1 cellular context compared by ENCODE assay signal in the genomic region with DNA sequence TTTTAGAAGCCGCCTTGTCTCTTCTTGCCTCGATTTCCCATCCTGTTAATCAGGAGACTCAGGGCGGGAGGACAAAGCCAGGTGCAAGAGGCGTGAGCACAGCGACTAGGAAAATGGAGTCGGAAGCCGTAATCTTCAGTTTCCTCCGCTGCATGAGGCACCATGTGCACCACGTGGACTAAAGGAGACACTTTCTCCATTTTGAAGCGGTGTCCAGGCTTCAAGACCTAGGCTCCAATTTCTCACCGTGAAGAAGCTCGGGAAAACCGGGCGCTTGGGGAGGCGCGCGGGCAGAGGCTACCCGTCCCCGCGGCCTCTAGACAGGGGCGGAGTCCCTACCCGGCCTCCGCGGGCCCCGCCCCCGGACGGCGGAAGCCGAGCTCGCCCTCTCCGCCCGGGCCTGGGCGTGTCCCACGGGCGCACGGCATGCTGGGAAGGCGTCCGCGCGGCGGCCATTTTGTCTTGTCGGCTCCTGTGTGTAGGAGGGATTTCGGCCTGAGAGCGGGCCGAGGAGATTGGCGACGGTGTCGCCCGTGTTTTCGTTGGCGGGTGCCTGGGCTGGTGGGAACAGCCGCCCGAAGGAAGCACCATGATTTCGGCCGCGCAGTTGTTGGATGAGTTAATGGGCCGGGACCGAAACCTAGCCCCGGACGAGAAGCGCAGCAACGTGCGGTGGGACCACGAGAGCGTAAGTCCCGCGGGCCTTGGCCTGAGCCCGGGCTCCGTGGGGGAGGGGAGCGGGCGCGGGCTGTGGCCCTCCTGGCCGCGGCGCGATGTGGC.
A peak's percentile ranks its signal among the peaks of the same experiment; 100 is the strongest.
TF ChIP-seq lines count a peak whose summit lies in the region.

Gene LUC7L3 (plus strand): TSS at position 460 of the 780 bp plus-strand sequence. CDS start 130 bp downstream, at position 590.

TF ChIP-seq in GM12878, 131 proteins besides CTCF, POLR2A, EP300 and RAD21 (continues in another document):
- TF ChIP-seq ZBTB4 (CRISPR knock-in tag; IDR thresholded peaks at IDR 0.05) (no peak), ZNF24 (IDR thresholded peaks at IDR 0.05) (no peak), TBL1XR1 (IDR thresholded peaks at IDR 0.05; ENCODE audit: low read depth, low read length) (no peak; the same call in 1 of the 2 replicates), CREM (IDR thresholded peaks at IDR 0.05; ENCODE audit: low read depth) (peak; percentile 66; the same call in 1 of the 2 replicates), CEBPZ (IDR thresholded peaks at IDR 0.05; ENCODE audit: low read depth, low read length) (no peak), BMI1 (IDR thresholded peaks at IDR 0.05; ENCODE audit: borderline replicate concordance) (no peak), RB1 (IDR thresholded peaks at IDR 0.05; ENCODE audit: borderline replicate concordance) (peak; percentile 87), ZZZ3 (IDR thresholded peaks at IDR 0.05; ENCODE audit: control insufficient read depth, insufficient read length, low read depth) (no peak), TCF12 (IDR thresholded peaks at IDR 0.05; ENCODE audit: low read depth, low read length) (no peak), NKRF (conservative IDR thresholded peaks at IDR 0.05) (peak; percentile 59), KAT2A (conservative IDR thresholded peaks at IDR 0.05; ENCODE audit: control insufficient read depth, low read depth, low read length) (no peak), SPI1 (IDR thresholded peaks at IDR 0.05; ENCODE audit: borderline replicate concordance, insufficient read depth, low read depth, low read length) (no peak), KDM1A (IDR thresholded peaks at IDR 0.05; ENCODE audit: borderline replicate concordance) (no peak), FOXK2 (IDR thresholded peaks at IDR 0.05) (no peak), GABPA (IDR thresholded peaks at IDR 0.05; ENCODE audit: low read depth) (no peak), YY1 (IDR thresholded peaks at IDR 0.05; ENCODE audit: low read depth, low read length) (peak; percentile 97), NR2F1 (conservative IDR thresholded peaks at IDR 0.05) (peak; percentile 32; the same call in 1 of the 2 replicates), RFX5 (IDR thresholded peaks at IDR 0.05; ENCODE audit: low read depth, low read length) (no peak), SMAD1 (IDR thresholded peaks at IDR 0.05; ENCODE audit: low read depth, partially characterized antibody) (no peak), DPF2 (IDR thresholded peaks at IDR 0.05) (peak; percentile 58; the same call in 1 of the 2 replicates), HDGF (IDR thresholded peaks at IDR 0.05) (no peak), IRF3 (IDR thresholded peaks at IDR 0.05) (no peak), EGR1 (IDR thresholded peaks at IDR 0.05; ENCODE audit: borderline replicate concordance in 1 of 2, low read depth in 2 of 2, low read length in 2 of 2) (peak in 1 of 2 experiments; percentile 84; a peak in 2 of 3 replicates), POU2F2 (IDR thresholded peaks at IDR 0.05; ENCODE audit: borderline replicate concordance, low read depth, low read length) (peak; percentile 62; the same call in 1 of the 3 replicates), RUNX3 (IDR thresholded peaks at IDR 0.05; ENCODE audit: low read length) (peak; percentile 20), CHD4 (IDR thresholded peaks at IDR 0.05) (no peak), CEBPB (IDR thresholded peaks at IDR 0.05; ENCODE audit: borderline replicate concordance in 1 of 2, low read depth in 2 of 2, low read length in 2 of 2) (no peak), ATF7 (IDR thresholded peaks at IDR 0.05; ENCODE audit: low read depth) (no peak), ESRRA (IDR thresholded peaks at IDR 0.05; ENCODE audit: low read length) (no peak), NRF1 (conservative IDR thresholded peaks at IDR 0.05; ENCODE audit: low read depth, low read length) (no peak), MTA3 (IDR thresholded peaks at IDR 0.05; ENCODE audit: borderline replicate concordance, low read length) (no peak; the same call in 1 of the 2 replicates), MEF2A (IDR thresholded peaks at IDR 0.05; ENCODE audit: insufficient read depth, low read depth, low read length) (no peak), IKZF2 (IDR thresholded peaks at IDR 0.05) (peak; percentile 46 to 59; a peak in 2 of 4 replicates), E2F8 (IDR thresholded peaks at IDR 0.05; ENCODE audit: low read depth, partially characterized antibody) (no peak), TCF7 (IDR thresholded peaks at IDR 0.05; ENCODE audit: borderline replicate concordance) (no peak), MXI1 (IDR thresholded peaks at IDR 0.05; ENCODE audit: low read depth, low read length) (peak; percentile 82), ZNF217 (IDR thresholded peaks at IDR 0.05) (no peak), EED (IDR thresholded peaks at IDR 0.05; ENCODE audit: low read depth) (no peak; the same call in 1 of the 2 replicates), FOXM1 (IDR thresholded peaks at IDR 0.05; ENCODE audit: low read depth, low read length) (0 out of 2 replicates have a peak, but pooled peaks have one; percentile 8), NFYA (IDR thresholded peaks at IDR 0.05; ENCODE audit: borderline replicate concordance, low read depth, low read length) (no peak), PAX8 (IDR thresholded peaks at IDR 0.05) (no peak), NFIC (IDR thresholded peaks at IDR 0.05; ENCODE audit: low read depth, low read length) (no peak), POLR2AphosphoS5 (IDR thresholded peaks at IDR 0.05; ENCODE audit: low read length) (peak; percentile 97), RELA (IDR thresholded peaks at IDR 0.05; ENCODE audit: borderline replicate concordance, partially characterized antibody) (no peak)
- TF ChIP-seq, protein P1, sequence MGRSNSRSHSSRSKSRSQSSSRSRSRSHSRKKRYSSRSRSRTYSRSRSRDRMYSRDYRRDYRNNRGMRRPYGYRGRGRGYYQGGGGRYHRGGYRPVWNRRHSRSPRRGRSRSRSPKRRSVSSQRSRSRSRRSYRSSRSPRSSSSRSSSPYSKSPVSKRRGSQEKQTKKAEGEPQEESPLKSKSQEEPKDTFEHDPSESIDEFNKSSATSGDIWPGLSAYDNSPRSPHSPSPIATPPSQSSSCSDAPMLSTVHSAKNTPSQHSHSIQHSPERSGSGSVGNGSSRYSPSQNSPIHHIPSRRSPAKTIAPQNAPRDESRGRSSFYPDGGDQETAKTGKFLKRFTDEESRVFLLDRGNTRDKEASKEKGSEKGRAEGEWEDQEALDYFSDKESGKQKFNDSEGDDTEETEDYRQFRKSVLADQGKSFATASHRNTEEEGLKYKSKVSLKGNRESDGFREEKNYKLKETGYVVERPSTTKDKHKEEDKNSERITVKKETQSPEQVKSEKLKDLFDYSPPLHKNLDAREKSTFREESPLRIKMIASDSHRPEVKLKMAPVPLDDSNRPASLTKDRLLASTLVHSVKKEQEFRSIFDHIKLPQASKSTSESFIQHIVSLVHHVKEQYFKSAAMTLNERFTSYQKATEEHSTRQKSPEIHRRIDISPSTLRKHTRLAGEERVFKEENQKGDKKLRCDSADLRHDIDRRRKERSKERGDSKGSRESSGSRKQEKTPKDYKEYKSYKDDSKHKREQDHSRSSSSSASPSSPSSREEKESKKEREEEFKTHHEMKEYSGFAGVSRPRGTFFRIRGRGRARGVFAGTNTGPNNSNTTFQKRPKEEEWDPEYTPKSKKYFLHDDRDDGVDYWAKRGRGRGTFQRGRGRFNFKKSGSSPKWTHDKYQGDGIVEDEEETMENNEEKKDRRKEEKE (IDR thresholded peaks at IDR 0.05): no peak
- TF ChIP-seq, protein P2, sequence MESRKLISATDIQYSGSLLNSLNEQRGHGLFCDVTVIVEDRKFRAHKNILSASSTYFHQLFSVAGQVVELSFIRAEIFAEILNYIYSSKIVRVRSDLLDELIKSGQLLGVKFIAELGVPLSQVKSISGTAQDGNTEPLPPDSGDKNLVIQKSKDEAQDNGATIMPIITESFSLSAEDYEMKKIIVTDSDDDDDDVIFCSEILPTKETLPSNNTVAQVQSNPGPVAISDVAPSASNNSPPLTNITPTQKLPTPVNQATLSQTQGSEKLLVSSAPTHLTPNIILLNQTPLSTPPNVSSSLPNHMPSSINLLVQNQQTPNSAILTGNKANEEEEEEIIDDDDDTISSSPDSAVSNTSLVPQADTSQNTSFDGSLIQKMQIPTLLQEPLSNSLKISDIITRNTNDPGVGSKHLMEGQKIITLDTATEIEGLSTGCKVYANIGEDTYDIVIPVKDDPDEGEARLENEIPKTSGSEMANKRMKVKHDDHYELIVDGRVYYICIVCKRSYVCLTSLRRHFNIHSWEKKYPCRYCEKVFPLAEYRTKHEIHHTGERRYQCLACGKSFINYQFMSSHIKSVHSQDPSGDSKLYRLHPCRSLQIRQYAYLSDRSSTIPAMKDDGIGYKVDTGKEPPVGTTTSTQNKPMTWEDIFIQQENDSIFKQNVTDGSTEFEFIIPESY (IDR thresholded peaks at IDR 0.05): no peak
